Comparison of ENCODE assay signal across 8 cellular contexts in the genomic region with DNA sequence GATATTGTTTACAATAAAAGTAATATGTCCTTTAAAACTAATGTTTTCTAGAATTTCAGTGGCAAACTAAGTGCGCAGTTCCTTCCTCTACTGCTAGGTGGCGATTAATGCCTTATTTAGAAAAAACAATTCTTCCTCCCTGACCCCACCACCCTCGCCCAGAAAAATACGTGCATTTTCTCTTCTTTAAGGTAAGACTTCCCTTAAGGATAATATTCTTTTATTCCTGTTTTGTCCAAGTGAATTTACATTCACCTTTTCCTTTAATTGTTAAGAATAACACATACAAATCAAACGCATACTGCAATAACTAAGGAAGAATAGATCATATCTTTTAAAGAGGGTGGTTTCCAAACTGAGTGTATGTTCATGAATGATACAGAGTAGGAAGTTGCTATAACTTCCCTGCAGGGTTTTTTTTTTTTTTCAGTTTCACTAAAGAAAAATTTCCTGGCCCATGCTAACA. TPM values are rescaled to one million over a fixed set of nuclear protein-coding genes. Genes with fewer than 3 reads are reported as not detected.
A peak's percentile ranks its signal among the peaks of the same experiment; 100 is the strongest.
DNase-seq lines count a peak whose midpoint lies in the region; ATAC-seq and TF ChIP-seq lines count a peak whose summit lies in the region.

No MANE protein-coding gene starts in this region.

- WGBS in gastroesophageal sphincter (ENCODE audit: low coverage in 1 of 2), 2 donors = 8 to 11% methylated on average over 5 of the region's 5 CpGs

- TF ChIP-seq EP300 in gastroesophageal sphincter (IDR thresholded peaks at IDR 0.05) = no peak

- peak overlapping the region; percentile 76 for H3K27ac ChIP-seq in OCI-LY1 (ENCODE audit: low read depth, low read length, poor library complexity, severe bottlenecking)
- no peak overlapping the region for H3K27ac ChIP-seq in gastroesophageal sphincter

- H2AFZ ChIP-seq in OCI-LY1 (ENCODE audit: low read length) = 0 out of 2 replicates have a peak overlapping the region, but pooled peaks have one; percentile 78

- no peak overlapping the region for H3K4me3 ChIP-seq in OCI-LY1 (ENCODE audit: low read depth, low read length, poor library complexity, severe bottlenecking)
- H3K4me3 ChIP-seq in gastroesophageal sphincter = no peak overlapping the region

- H3K9me3 ChIP-seq in OCI-LY1 (ENCODE audit: low read length) (no peaks in the 10 kb centered on the region), gastroesophageal sphincter (no peaks in the 10 kb centered on the region)

- H3F3A ChIP-seq in OCI-LY1 (ENCODE audit: insufficient read depth, low read length) = no peaks in the 10 kb centered on the region

- TF ChIP-seq CTCF in OCI-LY1 (IDR thresholded peaks at IDR 0.05; ENCODE audit: low read length) = peak; percentile 88
- TF ChIP-seq CTCF in gastroesophageal sphincter (IDR thresholded peaks at IDR 0.05) = peak; percentile 63 to 84 (median 68)

- no peaks in the 10 kb centered on the region for H4K20me1 ChIP-seq in OCI-LY1 (ENCODE audit: insufficient read depth, low read length)

- H3K27me3 ChIP-seq in OCI-LY1 (ENCODE audit: insufficient read depth, low read length) (no peaks in the 10 kb centered on the region), gastroesophageal sphincter (no peaks in the 10 kb centered on the region)

- no peaks in the 10 kb centered on the region for H3K9me2 ChIP-seq in OCI-LY1 (ENCODE audit: low read depth, low read length)

- DNase-seq in COR-L47 (lab: John Stamatoyannopoulos, UW) (peak; percentile 9), SHP77 treated with DMSO at 0.1 percent for 48 hours (lab: John Stamatoyannopoulos, UW) (no peak)
- DNase-seq in activated effector memory CD4-positive, alpha-beta T cell treated with anti-CD3 and anti-CD28 coated beads, Interleukin-2, amount 50 U/mL, for 16 hours = peak; percentile 65
- DNase-seq in stimulated activated CD4-positive, alpha-beta T cell treated with anti-CD3 and anti-CD28 coated beads, Interleukin-12 subunit alpha, Interleukin-12 subunit beta, amount 100 ng/mL, for 48 hours (ENCODE audit: low read depth in 2 of 3, low spot score in 1 of 3) = peak in 2 of 3 donors; percentile 16 to 48

- no peaks in the 10 kb centered on the region for H3K79me2 ChIP-seq in OCI-LY1 (ENCODE audit: insufficient read depth, low read length)

- no peak overlapping the region for H3K9ac ChIP-seq in OCI-LY1 (ENCODE audit: low read length)

- ATAC-seq in GM18870 (IDR thresholded peaks at IDR 0.05; ENCODE audit: unreplicated experiment) = peak; percentile 80
- peak; percentile 73 for ATAC-seq in HG03175 (IDR thresholded peaks at IDR 0.05; ENCODE audit: unreplicated experiment)
- no peak for ATAC-seq in gastroesophageal sphincter

- H3K36me3 ChIP-seq in OCI-LY1 (ENCODE audit: insufficient read depth, low read length) = no peaks in the 10 kb centered on the region
- H3K36me3 ChIP-seq in gastroesophageal sphincter = no peaks in the 10 kb centered on the region

- H3K4me1 ChIP-seq in OCI-LY1 (ENCODE audit: insufficient read depth, low read length, severe bottlenecking) = peaks cover 51% of the 10 kb centered on the region
- peaks cover 0 to 52% (median 0%) of the 10 kb centered on the region in 3 donors for H3K4me1 ChIP-seq in gastroesophageal sphincter

- peak overlapping the region; percentile 53 for H3K4me2 ChIP-seq in OCI-LY1 (ENCODE audit: low read length)

- TF ChIP-seq POLR2A in gastroesophageal sphincter (IDR thresholded peaks at IDR 0.05) = no peak

RNA-seq across cellular contexts. Expression of a gene that starts 17.0 kb away (rescaled TPM):
- total RNA-seq in gastroesophageal sphincter = 100 to 1,000 TPM in 2 of 4 donors, 10 to 100 TPM in 2; 84.7 to 135 (median 106) TPM

RNA-seq across cellular contexts. Expression of a gene that starts 37.6 kb away (rescaled TPM):
- total RNA-seq in gastroesophageal sphincter = 100 to 1,000 TPM in 2 of 4 donors, 10 to 100 TPM in 2; 74.5 to 130 (median 101) TPM
